In the genomic region with DNA sequence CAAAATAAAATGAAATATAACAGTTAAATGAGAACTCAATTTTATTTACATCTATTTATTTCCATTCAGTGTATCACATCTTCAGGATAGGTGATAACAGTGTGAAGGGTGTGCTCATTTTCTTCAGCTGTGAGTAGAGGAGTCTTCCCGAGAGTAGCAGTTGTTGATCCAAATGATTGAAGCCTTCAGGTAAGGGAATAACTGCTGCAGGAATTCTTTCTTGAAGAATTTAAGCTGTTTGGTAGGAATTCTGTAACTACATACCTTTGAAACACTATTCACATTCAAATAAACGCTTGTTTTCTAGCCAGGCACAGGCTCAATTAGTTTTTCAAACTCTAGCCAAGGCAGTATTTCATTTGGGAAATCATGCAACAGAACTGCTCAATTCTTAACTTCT, we compare ENCODE assay signal across 15 cellular contexts.
"Had no signal": no experiment of that assay in that cellular context is flagged by ENCODE, and none has a peak within 500 bp of the region (broad histone marks: within the 10 kb centered on the region; RNA-seq: fewer than 3 reads in every experiment).

No MANE protein-coding gene starts in this region.

- H3K9me3 ChIP-seq: colonic mucosa, prostate gland, right lobe of liver, spleen, tibial nerve had no signal

- H3K9me3 Mint-ChIP-seq: activated naive CD8-positive, alpha-beta T cell treated with anti-CD3 and anti-CD28 coated beads for 36 hours; natural killer cell treated with Interleukin-12 subunit alpha and Interleukin-12 subunit beta and Interleukin-15 and Interleukin-18, amount 100 ng/mL, for 72 hours; stimulated activated memory B cell treated with anti-CD40 and anti-IgM and Interleukin-4, amounts not matched to agents 10 μg/mL and 1 μg/mL and 100 μg/mL, for 72 hours had no signal

- H3K4me3 Mint-ChIP-seq: activated naive CD8-positive, alpha-beta T cell treated with anti-CD3 and anti-CD28 coated beads for 36 hours; natural killer cell treated with Interleukin-12 subunit alpha and Interleukin-12 subunit beta and Interleukin-15 and Interleukin-18, amount 100 ng/mL, for 72 hours; stimulated activated memory B cell treated with anti-CD40 and anti-IgM and Interleukin-4, amounts not matched to agents 10 μg/mL and 1 μg/mL and 100 μg/mL, for 72 hours had no signal

- H3K27ac ChIP-seq: colonic mucosa, prostate gland, right lobe of liver, spleen, tibial nerve had no signal

- DNase-seq: activated naive CD8-positive, alpha-beta T cell treated with anti-CD3 and anti-CD28 coated beads for 36 hours; activated T-cell treated with anti-CD3 and anti-CD28 coated beads for 4 hours; aorta; colonic mucosa; effector CD4-positive, alpha-beta T cell; left colon; occipital lobe; right lobe of liver; spleen; stimulated activated CD4-positive, alpha-beta T cell treated with anti-CD3 and anti-CD28 coated beads, Interleukin-1b, Interleukin-23, amount 100 ng/mL, for 48 hours; SW 1271 had no signal

- ATAC-seq: left colon; natural killer cell treated with Interleukin-12 subunit alpha and Interleukin-12 subunit beta and Interleukin-15 and Interleukin-18, amount 100 ng/mL, for 72 hours; right lobe of liver; stimulated activated memory B cell treated with anti-CD40 and anti-IgM and Interleukin-4, amounts not matched to agents 10 μg/mL and 1 μg/mL and 100 μg/mL, for 72 hours had no signal

- H3K27me3 Mint-ChIP-seq: activated naive CD8-positive, alpha-beta T cell treated with anti-CD3 and anti-CD28 coated beads for 36 hours; natural killer cell treated with Interleukin-12 subunit alpha and Interleukin-12 subunit beta and Interleukin-15 and Interleukin-18, amount 100 ng/mL, for 72 hours; stimulated activated memory B cell treated with anti-CD40 and anti-IgM and Interleukin-4, amounts not matched to agents 10 μg/mL and 1 μg/mL and 100 μg/mL, for 72 hours had no signal

- H3K36me3 ChIP-seq: colonic mucosa, prostate gland had no signal

- H3K4me3 ChIP-seq: colonic mucosa, prostate gland, right lobe of liver, spleen, tibial nerve had no signal

- H3K27ac Mint-ChIP-seq: activated naive CD8-positive, alpha-beta T cell treated with anti-CD3 and anti-CD28 coated beads for 36 hours had no signal

- H3K4me1 ChIP-seq: colonic mucosa, prostate gland, tibial nerve had no signal

- H3K27me3 ChIP-seq: colonic mucosa, right lobe of liver, spleen, tibial nerve had no signal
